24 cellular contexts compared by ENCODE assay signal in the genomic region with DNA sequence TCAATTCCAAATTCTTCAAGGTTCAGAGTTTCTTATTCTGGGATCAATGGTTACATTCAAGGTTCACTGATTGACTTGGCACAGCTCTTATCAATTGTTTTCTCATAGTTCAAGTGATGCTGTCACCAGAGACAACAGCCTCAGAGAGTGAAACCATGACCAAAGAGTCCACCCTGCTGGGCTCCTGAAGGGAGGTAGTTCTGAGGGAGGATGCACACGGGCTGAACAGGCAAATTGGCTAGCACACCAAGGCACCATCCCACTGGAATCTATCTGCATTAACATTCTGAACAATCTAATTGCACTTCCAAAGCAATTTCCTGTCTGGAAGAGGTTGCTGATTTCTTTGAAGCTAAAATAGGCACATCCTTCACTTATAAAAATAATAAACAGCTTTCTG.
"Had no signal": no experiment of that assay in that cellular context is flagged by ENCODE, and none has a peak within 500 bp of the region (broad histone marks: within the 10 kb centered on the region; RNA-seq: fewer than 3 reads in every experiment).

No MANE protein-coding gene starts in this region.

- H2AFZ ChIP-seq: PC-9 had no signal

- ATAC-seq: activated CD4-positive, alpha-beta T cell treated with anti-CD3 and anti-CD28 coated beads for 36 hours; activated T-cell treated with anti-CD3 and anti-CD28 coated beads, Interleukin-2, amount 50 U/mL, for 72 hours had no signal

- H3K27me3 ChIP-seq: brain microvascular endothelial cell had no signal

- H3K4me3 ChIP-seq: PC-9 had no signal

- DNase-seq: activated CD4-positive, alpha-beta memory T cell treated with anti-CD3 and anti-CD28 coated beads, Interleukin-2, amount 10 ng/mL, durations not matched to agents 7 days and 5 days; activated CD4-positive, alpha-beta T cell treated with anti-CD3 and anti-CD28 coated beads for 36 hours; activated CD4-positive, alpha-beta T cell treated with anti-CD3 and anti-CD28 coated beads, Interleukin-2, amount 50 U/mL, for 1 hour; activated gamma-delta T cell treated with Interleukin-2 at 50 U/mL for 16 hours; activated naive CD4-positive, alpha-beta T cell treated with anti-CD3 and anti-CD28 coated beads, Interleukin-2, amount 10 ng/mL, durations not matched to agents 7 days and 5 days; activated naive CD8-positive, alpha-beta T cell treated with anti-CD3 and anti-CD28 coated beads for 36 hours; activated T-cell treated with anti-CD3 and anti-CD28 coated beads, Interleukin-2, amount 50 U/mL, for 72 hours; brain microvascular endothelial cell; caudate nucleus; IMR-90; KG1; NCI-H1092; NCI-H1694; NCI-H2029; NCI-H2107; NCI-H2171 treated with DMSO at 0.1 percent for 48 hours; NCI-H226; NCI-H526; NCI-H82; NK-92 treated with Interleukin-12 subunit alpha and Interleukin-12 subunit beta, amount 100 ng/mL, for 24 hours; PC-9; SIG-M5; T-helper 1 cell had no signal

- H3K36me3 ChIP-seq: brain microvascular endothelial cell had no signal

- H3K4me2 ChIP-seq: PC-9 had no signal

- H3K27ac ChIP-seq: brain microvascular endothelial cell, PC-9, VCaP had no signal
